Comparison of ENCODE assay signal across 8 cellular contexts in genomic region chr17:66466933-66467367, GRCh38.
DNase-seq lines count a peak whose midpoint lies in the region; TF ChIP-seq lines count a peak whose summit lies in the region.

No MANE protein-coding gene starts in this region.

- TF ChIP-seq CTCF in HFF-Myc (IDR thresholded peaks at IDR 0.05; ENCODE audit: low read depth, low read length, missing control alignments) (no peak), WI38 (IDR thresholded peaks at IDR 0.05; ENCODE audit: low read depth, low read length) (no peak), fibroblast of lung (conservative IDR thresholded peaks at IDR 0.05 in 1 of 2, IDR thresholded peaks at IDR 0.05 in 1 of 2; ENCODE audit: low read depth in 1 of 2, low read length in 2 of 2) (no peak)

- H3K36me3 ChIP-seq in ACC112 (ENCODE audit: insufficient read depth, low read length) (no peaks in the 10 kb centered on the region), fibroblast of lung (ENCODE audit: control insufficient read depth, insufficient read depth, low read length) (no peaks in the 10 kb centered on the region)

- DNase-seq in HFF-Myc (ENCODE audit: extremely low read depth, low read depth) = peak; percentile 99
- peak; percentile 99 to 100 for DNase-seq in fibroblast of lung (ENCODE audit: low read depth in 2 of 2)
- DNase-seq in stimulated activated CD4-positive, alpha-beta T cell treated with anti-CD3 and anti-CD28 coated beads, Interleukin-15, amount 100 ng/mL, for 48 hours (ENCODE audit: low read depth in 2 of 2) = peak; percentile 53 to 61
- no peak for DNase-seq in medulla oblongata (ENCODE audit: extremely low spot score)
- DNase-seq in iPS-NIHi7 (ENCODE audit: extremely low spot score) = no peak
- no peak for DNase-seq in KG1 (lab: John Stamatoyannopoulos, UW)

- H3K27me3 ChIP-seq in ACC112 (ENCODE audit: insufficient read depth, low read length) (no peaks in the 10 kb centered on the region), fibroblast of lung (ENCODE audit: control insufficient read depth, insufficient read depth, low read length) (no peaks in the 10 kb centered on the region)

- H2AFZ ChIP-seq in ACC112 (ENCODE audit: low read length, unreplicated experiment) (no peak overlapping the region), fibroblast of lung (ENCODE audit: low read length) (no peak overlapping the region)

- H3K4me1 ChIP-seq in ACC112 (ENCODE audit: control insufficient read depth, insufficient read depth, low read length, unreplicated experiment) (peaks cover 78% of the 10 kb centered on the region), fibroblast of lung (ENCODE audit: control insufficient read depth, extremely low read depth, insufficient read depth, low read length) (peaks cover 44% of the 10 kb centered on the region)

- H3K79me2 ChIP-seq in ACC112 (ENCODE audit: control insufficient read depth, insufficient read depth, low read length, unreplicated experiment) (peaks cover 63% of the 10 kb centered on the region), fibroblast of lung (ENCODE audit: control insufficient read depth, insufficient read depth, low read length) (peaks cover 55% of the 10 kb centered on the region)

- peak overlapping the region; percentile 57 for H3K4me3 ChIP-seq in ACC112 (ENCODE audit: low read depth, low read length)
- H3K4me3 ChIP-seq in HFF-Myc (replicated peaks; ENCODE audit: low read depth, low read length) = peak overlapping the region; percentile 4; the same call in 1 of the 2 replicates
- peak overlapping the region; percentile 27; the same call in 1 of the 2 replicates for H3K4me3 ChIP-seq in WI38 (ENCODE audit: low read depth, low read length)
- peak overlapping the region in 2 of 4 experiments; percentile 18 to 33 for H3K4me3 ChIP-seq in fibroblast of lung (replicated peaks in 1 of 4; ENCODE audit: control extremely low read depth in 1 of 4, insufficient read depth in 1 of 4, low read depth in 3 of 4, low read length in 4 of 4)

- no peaks in the 10 kb centered on the region for H4K20me1 ChIP-seq in fibroblast of lung (ENCODE audit: control insufficient read depth, extremely low read depth, insufficient read depth, low read length)

- peak overlapping the region; percentile 94 for H3K27ac ChIP-seq in ACC112 (ENCODE audit: low read depth, low read length)
- H3K27ac ChIP-seq in fibroblast of lung (ENCODE audit: insufficient read depth, low read length) = peak overlapping the region; percentile 75

- no peak overlapping the region for H3K9ac ChIP-seq in fibroblast of lung (ENCODE audit: insufficient read depth, low read length)

- peak overlapping the region; percentile 68 for H3K4me2 ChIP-seq in fibroblast of lung (ENCODE audit: extremely low read depth, insufficient read depth, low read length)

- H3K9me3 ChIP-seq in fibroblast of lung (ENCODE audit: control insufficient read depth, insufficient read depth, low read depth, low read length) = no peaks in the 10 kb centered on the region

Comparison
In these comparisons a context has a peak if more than half of its experiments do, and no peak if none do; other contexts are left out.
1. DNase-seq: peak in HFF-Myc (single experiment), fibroblast of lung (2 of 2) and stimulated activated CD4-positive, alpha-beta T cell treated with anti-CD3 and anti-CD28 coated beads, Interleukin-15, amount 100 ng/mL, for 48 hours (2 of 2); none in medulla oblongata (single experiment), iPS-NIHi7 (single experiment) and KG1 (single experiment).